ENCODE assay signal across 16 cellular contexts in the genomic region with DNA sequence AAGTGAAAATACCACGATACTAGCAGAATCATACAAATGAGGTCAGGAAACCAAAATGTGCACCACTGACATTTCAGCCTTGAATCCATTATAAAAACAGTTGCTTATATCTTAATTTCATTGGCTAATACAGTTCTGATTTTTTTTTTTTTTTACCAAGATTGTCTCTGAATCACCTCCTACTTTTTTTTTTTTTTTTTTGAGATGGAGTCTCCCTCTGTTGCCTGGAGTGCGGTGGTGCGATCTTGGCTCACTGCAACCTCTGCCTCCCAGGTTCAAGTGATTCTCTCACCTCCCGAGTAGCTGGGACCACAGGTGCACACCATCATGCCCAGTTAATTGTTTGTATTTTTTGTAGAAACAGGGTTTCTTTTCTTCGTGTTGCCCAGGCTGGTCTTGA.
DNase-seq lines count a peak whose midpoint lies in the region; ATAC-seq and TF ChIP-seq lines count a peak whose summit lies in the region.
"Had no signal": no experiment of that assay in that cellular context is flagged by ENCODE, and none has a peak within 500 bp of the region (broad histone marks: within the 10 kb centered on the region; RNA-seq: fewer than 3 reads in every experiment).

No MANE protein-coding gene starts in this region.

- no peak overlapping the region for H3K9ac ChIP-seq in mammary epithelial cell (ENCODE audit: insufficient read depth, low read length)
- H3K9ac ChIP-seq: SK-N-SH had no signal

- no peak overlapping the region for H2AFZ ChIP-seq in mammary epithelial cell (ENCODE audit: low read depth, low read length)

- DNase-seq in MCF 10A (ENCODE audit: unreplicated experiment) (peak; percentile 2), mammary epithelial cell (no peak), LHCN-M2 (ENCODE audit: low read depth) (peak; percentile 26), fibroblast of mammary gland (ENCODE audit: low read depth) (peak; percentile 7), NCI-H345 (lab: John Stamatoyannopoulos, UW) (no peak), lower lobe of right lung (no peak)
- DNase-seq: CD4-positive, alpha-beta T cell; MV-4-11; NCI-H510A; NCI-H748 treated with DMSO at 0.1 percent for 48 hours; SHP77; SK-N-SH had no signal

- in situ Hi-C loops in mammary epithelial cell (cut with MboI; ENCODE audit: low sequenced_read_pairs in 2 of 2), result no loop called here

- BruUV-seq in MCF 10A (replicated peaks; lab: Mats Ljungman, UMichigan), result no TSS peak
- no TSS peak for BruUV-seq in mammary epithelial cell (replicated peaks; lab: Mats Ljungman, UMichigan)

- no peaks in the 10 kb centered on the region for H3K79me2 ChIP-seq in mammary epithelial cell (ENCODE audit: insufficient read depth, low read length)

- 87% methylated on average over 4 of the region's 5 CpGs for WGBS in mammary epithelial cell (ENCODE audit: low coverage, missing lambda C conversion rate)

- no peak overlapping the region for H3K4me3 Mint-ChIP-seq in MCF 10A (ENCODE audit: unreplicated experiment)
- H3K4me3 Mint-ChIP-seq: CD4-positive, alpha-beta T cell; IgD-negative memory B cell had no signal

- H3K36me3 ChIP-seq in mammary epithelial cell (ENCODE audit: insufficient read depth, low read length) (no peaks in the 10 kb centered on the region), lower lobe of right lung (no peaks in the 10 kb centered on the region)

- no peak overlapping the region for H3K4me3 ChIP-seq in mammary epithelial cell (replicated peaks in 1 of 3; ENCODE audit: insufficient read depth in 1 of 3, low read depth in 2 of 3, low read length in 3 of 3)
- H3K4me3 ChIP-seq in fibroblast of mammary gland (ENCODE audit: control insufficient read depth, low read depth, low read length), result no peak overlapping the region
- no peak overlapping the region for H3K4me3 ChIP-seq in lower lobe of right lung
- H3K4me3 ChIP-seq: GM12878 had no signal

- POLR2A ChIA-PET in MCF 10A (lab: Yijun Ruan, JAX), result no interaction called here

- dilution Hi-C loops in mammary epithelial cell (cut with HindIII; ENCODE audit: low sequenced_read_pairs), result no loop called here

- H3K9me3 Mint-ChIP-seq in MCF 10A (ENCODE audit: unreplicated experiment), result no peaks in the 10 kb centered on the region
- H3K9me3 Mint-ChIP-seq: CD4-positive, alpha-beta T cell; IgD-negative memory B cell had no signal

- no peaks in the 10 kb centered on the region for H4K20me1 ChIP-seq in mammary epithelial cell (ENCODE audit: insufficient read depth, low read length)

- no peak overlapping the region for H3K27ac Mint-ChIP-seq in MCF 10A (ENCODE audit: low read depth, unreplicated experiment)
- H3K27ac Mint-ChIP-seq: CD4-positive, alpha-beta T cell; IgD-negative memory B cell had no signal

- H3K27me3 Mint-ChIP-seq in MCF 10A (ENCODE audit: insufficient read depth, unreplicated experiment), result no peaks in the 10 kb centered on the region

- H3K9me3 ChIP-seq in mammary epithelial cell (replicated peaks; ENCODE audit: insufficient read depth, low read length) (no peaks in the 10 kb centered on the region), lower lobe of right lung (no peaks in the 10 kb centered on the region)
- H3K9me3 ChIP-seq: SK-N-SH had no signal

- H3K36me3 Mint-ChIP-seq in MCF 10A (ENCODE audit: insufficient read depth, unreplicated experiment), result no peaks in the 10 kb centered on the region
- H3K36me3 Mint-ChIP-seq: IgD-negative memory B cell had no signal

- intact Hi-C loops in MCF 10A (cut with micrococcal nuclease), result no loop called here
- intact Hi-C loops in mammary epithelial cell (cut with micrococcal nuclease), result no loop called here
- intact Hi-C loops in lower lobe of right lung (cut with DNase I), result no loop called here

- no peak overlapping the region for H3K4me2 ChIP-seq in mammary epithelial cell (ENCODE audit: insufficient read depth, low read depth, low read length)
- H3K4me2 ChIP-seq: SK-N-SH had no signal

- no peaks in the 10 kb centered on the region for H3K4me1 ChIP-seq in mammary epithelial cell (ENCODE audit: insufficient read depth, low read length)
- H3K4me1 ChIP-seq in lower lobe of right lung, result no peaks in the 10 kb centered on the region

- TF ChIP-seq CTCF in MCF 10A (IDR thresholded peaks at IDR 0.05; ENCODE audit: unreplicated experiment) (no peak), mammary epithelial cell (conservative IDR thresholded peaks at IDR 0.05 in 1 of 2, IDR thresholded peaks at IDR 0.05 in 1 of 2; ENCODE audit: extremely low read depth in 1 of 2, insufficient read depth in 1 of 2, low read depth in 1 of 2, low read length in 2 of 2) (no peak), fibroblast of mammary gland (conservative IDR thresholded peaks at IDR 0.05; ENCODE audit: control insufficient read depth, insufficient read depth, low read depth, low read length) (no peak), lower lobe of right lung (IDR thresholded peaks at IDR 0.05) (no peak)

- no peaks in the 10 kb centered on the region for H3K4me1 Mint-ChIP-seq in MCF 10A (ENCODE audit: insufficient read depth, unreplicated experiment)

- H3K27ac ChIP-seq in mammary epithelial cell (ENCODE audit: insufficient read depth, low read depth, low read length) (no peak overlapping the region), lower lobe of right lung (no peak overlapping the region)

- ATAC-seq in HG03280 (IDR thresholded peaks at IDR 0.05; ENCODE audit: unreplicated experiment) (no peak), GM18511 (IDR thresholded peaks at IDR 0.05; ENCODE audit: unreplicated experiment) (no peak), lower lobe of right lung (no peak)
- ATAC-seq: GM12878 had no signal

- peaks cover 3% of the 10 kb centered on the region for H3K27me3 ChIP-seq in mammary epithelial cell (ENCODE audit: insufficient read depth, low read length)
- H3K27me3 ChIP-seq in lower lobe of right lung (ENCODE audit: low read depth), result no peaks in the 10 kb centered on the region

- CTCF ChIA-PET in MCF 10A (lab: Yijun Ruan, JAX), result no interaction called here
- CTCF ChIA-PET in mammary epithelial cell (lab: Charles Lee; ENCODE audit: low non-redundant PET), result no interaction called here

Comparison
In these comparisons a context has a peak if more than half of its experiments do, and no peak if none do; other contexts are left out.
1. DNase-seq: peak in MCF 10A (single experiment), LHCN-M2 (single experiment) and fibroblast of mammary gland (single experiment); none in mammary epithelial cell (single experiment), NCI-H345 (single experiment) and lower lobe of right lung (single experiment).